Comparison of ENCODE assay signal across 16 cellular contexts in genomic region chr7:131578602-131579001, GRCh38. TPM values are rescaled to one million over a fixed set of nuclear protein-coding genes. Genes with fewer than 3 reads are reported as not detected.
A peak's percentile ranks its signal among the peaks of the same experiment; 100 is the strongest.
DNase-seq lines count a peak whose midpoint lies in the region; ATAC-seq and TF ChIP-seq lines count a peak whose summit lies in the region.
"Had no signal": no experiment of that assay in that cellular context is flagged by ENCODE, and none has a peak within 500 bp of the region (broad histone marks: within the 10 kb centered on the region; RNA-seq: fewer than 3 reads in every experiment).

No MANE protein-coding gene starts in this region.

- TF ChIP-seq EP300 in SK-N-SH (IDR thresholded peaks at IDR 0.05; ENCODE audit: borderline replicate concordance in 1 of 2, low read depth in 1 of 2, low read length in 1 of 2) = no peak

- H3K27ac Mint-ChIP-seq in H9 = peak overlapping the region in 1 of 3 experiments; percentile 77; a peak in 4 of 7 replicates
- peak overlapping the region; percentile 25 for H3K27ac Mint-ChIP-seq in chondrocyte (ENCODE audit: unreplicated experiment)
- H3K27ac Mint-ChIP-seq: CD4-positive, alpha-beta memory T cell; HFFc6 had no signal

- H2BK20ac ChIP-seq in H9 (ENCODE audit: low read depth, low read length, poor library complexity, severe bottlenecking) = no peak overlapping the region

- no peak overlapping the region for H3K27ac ChIP-seq in H9 (ENCODE audit: insufficient read length, low read depth, low read length)
- H3K27ac ChIP-seq in mesendoderm (ENCODE audit: low read depth, low read length) = no peak overlapping the region
- H3K27ac ChIP-seq in SK-N-SH (ENCODE audit: low read depth in 2 of 2, low read length in 1 of 2) = no peak overlapping the region
- H3K27ac ChIP-seq: BLaER1 had no signal

- H2BK120ac ChIP-seq in H9 (ENCODE audit: low read depth, low read length, poor library complexity, severe bottlenecking) (no peak overlapping the region), mesendoderm (ENCODE audit: low read depth, low read length) (no peak overlapping the region)

- H3K9me2 ChIP-seq in SK-N-SH = no peaks in the 10 kb centered on the region

- CTCF ChIA-PET in SK-N-SH (lab: Yijun Ruan, JAX) = no interaction called here

- no peaks in the 10 kb centered on the region for H3K4me1 ChIP-seq in H9 (ENCODE audit: insufficient read depth, low read length)
- no peaks in the 10 kb centered on the region for H3K4me1 ChIP-seq in mesendoderm (ENCODE audit: control insufficient read depth, low read depth, low read length)
- H3K4me1 ChIP-seq in SK-N-SH (ENCODE audit: control insufficient read depth in 1 of 2, insufficient read depth in 2 of 2, low read depth in 1 of 2, low read length in 1 of 2) = 0 out of 4 replicates have a peak, but pooled peaks cover 0 to 5% of the 10 kb centered on the region in 2 experiments
- H3K4me1 ChIP-seq: BLaER1 had no signal

- H3T11ph ChIP-seq in H9 (ENCODE audit: low read length) = no peak overlapping the region

- TF ChIP-seq RAD21 in SK-N-SH (IDR thresholded peaks at IDR 0.05; ENCODE audit: low read length) = no peak; the same call in 1 of the 2 replicates

- H2BK15ac ChIP-seq in H9 (ENCODE audit: low read depth, low read length) (no peak overlapping the region), mesendoderm (replicated peaks; ENCODE audit: low read depth) (no peak overlapping the region)

- H2AK5ac ChIP-seq in H9 (ENCODE audit: insufficient read length, low read length) = no peak overlapping the region
- no peak overlapping the region for H2AK5ac ChIP-seq in mesendoderm (ENCODE audit: low read length)

- H3K36me3 ChIP-seq in mesendoderm (ENCODE audit: control insufficient read depth, insufficient read depth, low read length) = no peaks in the 10 kb centered on the region
- H3K36me3 ChIP-seq in SK-N-SH (replicated peaks in 1 of 2; ENCODE audit: control insufficient read depth in 1 of 2, insufficient read depth in 2 of 2, low read length in 1 of 2) = no peaks in the 10 kb centered on the region
- H3K36me3 ChIP-seq: BLaER1 had no signal

- H3K9me3 Mint-ChIP-seq in H9 = no peaks in the 10 kb centered on the region
- no peaks in the 10 kb centered on the region for H3K9me3 Mint-ChIP-seq in chondrocyte (ENCODE audit: low read depth)
- H3K9me3 Mint-ChIP-seq: CD14-positive monocyte, HFFc6 had no signal

- WGBS in H9 (ENCODE audit: extremely low coverage, insufficient read length, low lambda C conversion rate) = no CpG with 5 or more reads among the region's 3 CpGs
- WGBS in mesendoderm (ENCODE audit: extremely low coverage, insufficient coverage, low lambda C conversion rate) = no CpG with 5 or more reads among the region's 3 CpGs
- 51% methylated on average over 3 of the region's 3 CpGs for WGBS in SK-N-SH (ENCODE audit: low lambda C conversion rate)

- POLR2A ChIA-PET in SK-N-SH (lab: Yijun Ruan, JAX) = no interaction called here

- no peak overlapping the region for H4K91ac ChIP-seq in H9 (ENCODE audit: insufficient read length, low read depth, low read length)

- H3K4me3 ChIP-seq in mesendoderm (ENCODE audit: low read length) (no peak overlapping the region), SK-N-SH (ENCODE audit: low read depth in 2 of 2, low read length in 1 of 2) (no peak overlapping the region)
- H3K4me3 ChIP-seq: BLaER1 had no signal

- H3K4me3 Mint-ChIP-seq in H9 (no peak overlapping the region), chondrocyte (ENCODE audit: unreplicated experiment) (no peak overlapping the region)
- H3K4me3 Mint-ChIP-seq: CD14-positive monocyte; CD4-positive, alpha-beta memory T cell; HFFc6 had no signal

- H3K56ac ChIP-seq in H9 (ENCODE audit: insufficient read length, low read depth, low read length) (no peak overlapping the region), mesendoderm (ENCODE audit: low read length) (no peak overlapping the region)

- H4K20me1 ChIP-seq in H9 (ENCODE audit: control insufficient read depth, insufficient read depth, insufficient read length) (no peaks in the 10 kb centered on the region), SK-N-SH (ENCODE audit: insufficient read depth) (no peaks in the 10 kb centered on the region)
- H4K20me1 ChIP-seq: BLaER1 had no signal

- no peak overlapping the region for H2BK5ac ChIP-seq in H9 (ENCODE audit: insufficient read length, low read length)
- no peak overlapping the region for H2BK5ac ChIP-seq in mesendoderm (ENCODE audit: low read length)

- no peak overlapping the region for H2BK12ac ChIP-seq in H9 (ENCODE audit: insufficient read length, low read depth, low read length)

- H3K9ac ChIP-seq in H9 (ENCODE audit: extremely low read depth, insufficient read length, low read length) (no peak overlapping the region), mesendoderm (ENCODE audit: low read length) (no peak overlapping the region), SK-N-SH (no peak overlapping the region)
- H3K9ac ChIP-seq: BLaER1 had no signal

- H3K27me3 Mint-ChIP-seq in H9 (ENCODE audit: low read depth) (0 out of 2 replicates have a peak, but pooled peaks cover 1% of the 10 kb centered on the region), chondrocyte (ENCODE audit: low read depth) (no peaks in the 10 kb centered on the region)

- H3K36me3 Mint-ChIP-seq in H9 (ENCODE audit: insufficient read depth in 1 of 3, low read depth in 3 of 3) (no peaks in the 10 kb centered on the region; a peak in 1 of 7 replicates), chondrocyte (ENCODE audit: low read depth) (no peaks in the 10 kb centered on the region)
- H3K36me3 Mint-ChIP-seq: CD14-positive monocyte; CD4-positive, alpha-beta memory T cell had no signal

- no peak overlapping the region for H2AFZ ChIP-seq in H9 (ENCODE audit: low read length)
- H2AFZ ChIP-seq in SK-N-SH (ENCODE audit: low read depth) = no peak overlapping the region

- no peaks in the 10 kb centered on the region for H3K79me1 ChIP-seq in H9 (ENCODE audit: insufficient read depth, low read depth, low read length, poor library complexity, severe bottlenecking)
- H3K79me1 ChIP-seq in mesendoderm (ENCODE audit: low read length) = no peaks in the 10 kb centered on the region

- DNase-seq in H9 = no peak
- DNase-seq in chondrocyte (ENCODE audit: low spot score) = no peak
- peak; percentile 66 for DNase-seq in mesendoderm
- DNase-seq in SK-N-SH = no peak
- DNase-seq: AML-193; CD4-positive, alpha-beta memory T cell; DMS153; DMS79; GDM1; HFFc6; KG1 had no signal

- H3F3A ChIP-seq in SK-N-SH (replicated peaks; ENCODE audit: insufficient read depth) = peaks cover 4% of the 10 kb centered on the region

- no peak overlapping the region for H4K8ac ChIP-seq in H9 (replicated peaks; ENCODE audit: insufficient read length, low read depth, low read length)
- no peak overlapping the region for H4K8ac ChIP-seq in mesendoderm (ENCODE audit: low read depth, low read length)

- H3K27me3 ChIP-seq in H9 (ENCODE audit: insufficient read depth, low read length) (no peaks in the 10 kb centered on the region), mesendoderm (ENCODE audit: insufficient read depth, low read length, poor library complexity) (no peaks in the 10 kb centered on the region), SK-N-SH (ENCODE audit: insufficient read depth) (no peaks in the 10 kb centered on the region)
- H3K27me3 ChIP-seq: BLaER1 had no signal

- H3K23ac ChIP-seq in H9 (ENCODE audit: insufficient read length, low read depth, low read length) = no peak overlapping the region
- no peak overlapping the region for H3K23ac ChIP-seq in mesendoderm (ENCODE audit: low read length)

- TF ChIP-seq CTCF in H9 (conservative IDR thresholded peaks at IDR 0.05) = peak; percentile 26; the same call in 1 of the 3 replicates
- no peak for TF ChIP-seq CTCF in chondrocyte (IDR thresholded peaks at IDR 0.05)
- no peak for TF ChIP-seq CTCF in SK-N-SH (IDR thresholded peaks at IDR 0.05)

- H3K9me3 ChIP-seq in H9 (ENCODE audit: control insufficient read depth, low read depth, low read length) (no peaks in the 10 kb centered on the region), SK-N-SH (no peaks in the 10 kb centered on the region)
- H3K9me3 ChIP-seq: BLaER1 had no signal

- no peak overlapping the region for H3K4ac ChIP-seq in H9 (ENCODE audit: low read depth, low read length)
- H3K4ac ChIP-seq in mesendoderm (ENCODE audit: low read depth, low read length) = no peak overlapping the region

- H3K4me1 Mint-ChIP-seq in H9 (peaks cover 14 to 17% of the 10 kb centered on the region in 2 experiments), chondrocyte (ENCODE audit: low read depth) (peaks cover 23% of the 10 kb centered on the region)
- H3K4me1 Mint-ChIP-seq: CD14-positive monocyte; CD4-positive, alpha-beta memory T cell had no signal

- H3K23me2 ChIP-seq in H9 (ENCODE audit: insufficient read length, low read depth, low read length, poor library complexity, severe bottlenecking) = no peaks in the 10 kb centered on the region

- H3K18ac ChIP-seq in H9 (ENCODE audit: insufficient read length, low read depth, low read length) (no peak overlapping the region), mesendoderm (ENCODE audit: low read length) (no peak overlapping the region)

- no peak overlapping the region for H3K14ac ChIP-seq in H9 (ENCODE audit: insufficient read depth, low read length)

- no peak for ATAC-seq in GM19324 (IDR thresholded peaks at IDR 0.05; ENCODE audit: low FRiP score, unreplicated experiment)
- no peak for ATAC-seq in HG02973 (IDR thresholded peaks at IDR 0.05; ENCODE audit: unreplicated experiment)
- ATAC-seq: HCT116 had no signal

- H3K4me2 ChIP-seq in H9 (ENCODE audit: insufficient read depth, insufficient read length, low read length) = no peak overlapping the region
- no peak overlapping the region for H3K4me2 ChIP-seq in mesendoderm (ENCODE audit: low read length)
- H3K4me2 ChIP-seq in SK-N-SH = no peak overlapping the region
- H3K4me2 ChIP-seq: BLaER1 had no signal

- H3K79me2 ChIP-seq in H9 (ENCODE audit: insufficient read depth, low read length) (no peaks in the 10 kb centered on the region), mesendoderm (ENCODE audit: control insufficient read depth, insufficient read depth, low read length) (no peaks in the 10 kb centered on the region), SK-N-SH (ENCODE audit: insufficient read depth) (no peaks in the 10 kb centered on the region)

- H4K5ac ChIP-seq in H9 (ENCODE audit: insufficient read length, low read depth, low read length) (no peak overlapping the region), mesendoderm (ENCODE audit: low read length) (no peak overlapping the region)

TF ChIP-seq in SK-N-SH, 30 proteins besides CTCF, POLR2A, EP300 and RAD21 (continues in another document):
- no peak for TF ChIP-seq USF2 (IDR thresholded peaks at IDR 0.05; ENCODE audit: borderline replicate concordance, low read depth, low read length)

RNA-seq across cellular contexts. Expression of gene PODXL, which starts 22.2 kb away (rescaled TPM):
- total RNA-seq in H9 (2021) (727 and 732 TPM in 2 replicates), chondrocyte (11.9 to 14.5 TPM (median 14.0 TPM) in 3 replicates)
- 242 TPM for polyA plus RNA-seq in mesendoderm (2013, experiment 1 of 2)
- 262 TPM for polyA plus RNA-seq in mesendoderm (2013, experiment 2 of 2)
- polyA plus RNA-seq in SK-N-SH (2012; rRNA removed) = 76.1 and 86.0 TPM in 2 replicates
- polyA plus RNA-seq in SK-N-SH (2012; cell fraction: cytosol; rRNA removed) = 44.3 and 58.4 TPM in 2 replicates
- polyA plus RNA-seq in SK-N-SH (2012; cell fraction: nucleus; rRNA removed) = 131 and 142 TPM in 2 replicates

Comparison
In these comparisons a context has a peak if more than half of its experiments do, and no peak if none do; other contexts are left out.
1. RNA of gene PODXL, which starts 22.2 kb away (total RNA-seq): 727 to 732 TPM in H9; 11.9 to 14.5 TPM in chondrocyte; every median in the first group is over 10 times any median in the second.